In genomic region chr17:78884148-78884870, GRCh38 we compare ENCODE assay signal across 10 cellular contexts. TPM values are rescaled to one million over a fixed set of nuclear protein-coding genes. Genes with fewer than 3 reads are reported as not detected.
DNase-seq lines count a peak whose midpoint lies in the region; FAIRE-seq and TF ChIP-seq lines count a peak whose summit lies in the region.
"Had no signal": no experiment of that assay in that cellular context is flagged by ENCODE, and none has a peak within 500 bp of the region (broad histone marks: within the 10 kb centered on the region; RNA-seq: fewer than 3 reads in every experiment).

No MANE protein-coding gene starts in this region.

- H3K9me3 ChIP-seq in BE2C = no peaks in the 10 kb centered on the region
- H3K9me3 ChIP-seq in left ventricle myocardium inferior (replicated peaks) = no peaks in the 10 kb centered on the region

- no peaks in the 10 kb centered on the region for H3K27me3 ChIP-seq in BE2C
- no peaks in the 10 kb centered on the region for H3K27me3 ChIP-seq in left ventricle myocardium inferior (ENCODE audit: low read depth)

- H3K4me1 ChIP-seq in BE2C = peaks cover 26% of the 10 kb centered on the region
- H3K4me1 ChIP-seq in left ventricle myocardium inferior = peaks cover 85% of the 10 kb centered on the region

- intact Hi-C loops in left ventricle myocardium inferior (cut with micrococcal nuclease) = no loop called here

- TF ChIP-seq POLR2A in GM12891 (IDR thresholded peaks at IDR 0.05; ENCODE audit: low read depth, low read length) = no peak

- no peak for DNase-seq in BE2C
- DNase-seq in left ventricle myocardium inferior = no peak
- DNase-seq in progenitor cell of endocrine pancreas (ENCODE audit: low spot score, unreplicated experiment) = no peak
- no peak for DNase-seq in DMS53 treated with DMSO at 0.1 percent for 48 hours (lab: John Stamatoyannopoulos, UW; ENCODE audit: unreplicated experiment)
- no peak for DNase-seq in GM12891 (ENCODE audit: insufficient read length, low spot score)
- no peak for DNase-seq in activated CD4-positive, alpha-beta T cell treated with anti-CD3 and anti-CD28 coated beads for 1 hour
- no peak for DNase-seq in NCI-H510A (lab: John Stamatoyannopoulos, UW)
- DNase-seq: activated CD8-positive, alpha-beta memory T cell treated with anti-CD3 and anti-CD28 coated beads for 24 hours; NCI-H2171 had no signal

- TF ChIP-seq CTCF in BE2C (IDR thresholded peaks at IDR 0.05; ENCODE audit: low read depth, low read length) (no peak), left ventricle myocardium inferior (IDR thresholded peaks at IDR 0.05; ENCODE audit: borderline replicate concordance) (no peak), progenitor cell of endocrine pancreas (IDR thresholded peaks at IDR 0.05; ENCODE audit: unreplicated experiment) (no peak)

- no peaks in the 10 kb centered on the region for H3K36me3 Mint-ChIP-seq in progenitor cell of endocrine pancreas (ENCODE audit: insufficient read depth)

- no peak for FAIRE-seq in GM12891 (lab: Jason Lieb, UNC)

- no peaks in the 10 kb centered on the region for H3K27me3 Mint-ChIP-seq in progenitor cell of endocrine pancreas

- H3K4me3 Mint-ChIP-seq in progenitor cell of endocrine pancreas (ENCODE audit: low read depth) = no peak overlapping the region

- peak overlapping the region; percentile 94 for H3K27ac ChIP-seq in adipose tissue (ENCODE audit: low read depth, low read length)
- peak overlapping the region; percentile 99 for H3K27ac ChIP-seq in left ventricle myocardium inferior (replicated peaks)

- no peaks in the 10 kb centered on the region for H3K9me3 Mint-ChIP-seq in progenitor cell of endocrine pancreas (ENCODE audit: low read depth)

- 29 to 68% (median 42%) methylated on average over 21 of the region's 21 CpGs for WGBS in adipose tissue, 3 donors

- peaks cover 16% of the 10 kb centered on the region for H3K4me1 Mint-ChIP-seq in progenitor cell of endocrine pancreas (ENCODE audit: low read depth)

- H3K27ac Mint-ChIP-seq in progenitor cell of endocrine pancreas = peak overlapping the region; percentile 88

- H3K4me3 ChIP-seq in BE2C (ENCODE audit: low read depth, low read length) (peak overlapping the region; percentile 47), left ventricle myocardium inferior (peak overlapping the region; percentile 59)

- H3K36me3 ChIP-seq in BE2C (no peaks in the 10 kb centered on the region), left ventricle myocardium inferior (no peaks in the 10 kb centered on the region)

TF ChIP-seq in GM12891, 5 proteins besides CTCF, POLR2A, EP300 and RAD21:
- TF ChIP-seq POLR2AphosphoS5 (IDR thresholded peaks at IDR 0.05; ENCODE audit: low read depth, low read length) (no peak), POU2F2 (IDR thresholded peaks at IDR 0.05; ENCODE audit: low read depth, low read length) (no peak), TAF1 (IDR thresholded peaks at IDR 0.05; ENCODE audit: low read depth, low read length) (no peak), PAX5 (IDR thresholded peaks at IDR 0.05; ENCODE audit: insufficient read depth, low read length, severe bottlenecking) (no peak), SPI1 (IDR thresholded peaks at IDR 0.05; ENCODE audit: low read depth, low read length) (no peak)

RNA-seq across cellular contexts. Expression of gene CEP295NL, which starts 18.7 kb away (rescaled TPM):
- 0.62 TPM for polyA plus RNA-seq in BE2C (2012; ENCODE audit: insufficient read depth, insufficient read length, low read depth)
- 1 to 10 TPM in 1 of 3 donors, under 1 TPM in 2; 0.03 to 2.4 (median 0.15) TPM for polyA plus RNA-seq in adipose tissue
- total RNA-seq in left ventricle myocardium inferior (0.55 TPM), progenitor cell of endocrine pancreas (2.3 and 2.6 TPM in 2 replicates)
- not detected for polyA plus RNA-seq in GM12891 (2012; ENCODE audit: low read depth, missing spikeins)

RNA-seq across cellular contexts. Expression of gene TIMP2, which starts 40.9 kb away (rescaled TPM):
- polyA plus RNA-seq in BE2C (2012; ENCODE audit: insufficient read depth, insufficient read length, low read depth) = 93.4 TPM
- polyA plus RNA-seq in adipose tissue = 100 to 1,000 TPM in 2 of 3 donors, 10 to 100 TPM in 1; 37.2 to 127 (median 122) TPM
- total RNA-seq in left ventricle myocardium inferior (91.8 TPM), progenitor cell of endocrine pancreas (50.9 and 51.4 TPM in 2 replicates)
- 0.04 TPM for polyA plus RNA-seq in GM12891 (2012; ENCODE audit: low read depth, missing spikeins)

RNA-seq across cellular contexts. Expression of gene USP36, which starts 43.7 kb away (rescaled TPM):
- 110 TPM for polyA plus RNA-seq in BE2C (2012; ENCODE audit: insufficient read depth, insufficient read length, low read depth)
- 10 to 100 TPM; 22.2 to 47.1 (median 32.3) TPM for polyA plus RNA-seq in adipose tissue
- total RNA-seq in left ventricle myocardium inferior (19.4 TPM), progenitor cell of endocrine pancreas (54.1 and 54.9 TPM in 2 replicates)
- 27.4 TPM for polyA plus RNA-seq in GM12891 (2012; ENCODE audit: low read depth, missing spikeins)
